In genomic region chr9:69214939-69215338, GRCh38 we compare ENCODE assay signal across 16 cellular contexts. TPM values are rescaled to one million over a fixed set of nuclear protein-coding genes. Genes with fewer than 3 reads are reported as not detected.
DNase-seq lines count a peak whose midpoint lies in the region; ATAC-seq and TF ChIP-seq lines count a peak whose summit lies in the region.
"Had no signal": no experiment of that assay in that cellular context is flagged by ENCODE, and none has a peak within 500 bp of the region (broad histone marks: within the 10 kb centered on the region; RNA-seq: fewer than 3 reads in every experiment).

No MANE protein-coding gene starts in this region.

- H3K27me3 ChIP-seq in cardiac muscle cell (no peaks in the 10 kb centered on the region), right cardiac atrium (ENCODE audit: control insufficient read depth, insufficient read depth) (no peaks in the 10 kb centered on the region), lower lobe of right lung (ENCODE audit: low read depth) (no peaks in the 10 kb centered on the region)
- no peaks in the 10 kb centered on the region for H3K27me3 ChIP-seq in CD8-positive, alpha-beta memory T cell (ENCODE audit: insufficient read depth, low read length, poor library complexity, severe bottlenecking)

- H3K4me1 Mint-ChIP-seq in CD8-positive, alpha-beta memory T cell: no peaks in the 10 kb centered on the region
- no peaks in the 10 kb centered on the region for H3K4me1 Mint-ChIP-seq in activated CD8-positive, alpha-beta T cell treated with anti-CD3 and anti-CD28 coated beads, Interleukin-2, amount 10 ng/mL, durations not matched to agents 7 days and 5 days (ENCODE audit: low read depth)
- H3K4me1 Mint-ChIP-seq: CD14-positive monocyte had no signal

- ATAC-seq in right cardiac atrium: no peak
- peak; percentile 80 for ATAC-seq in left lobe of liver
- peak in 1 of 2 donors; percentile 80 for ATAC-seq in lower lobe of right lung
- ATAC-seq in HG02970 (IDR thresholded peaks at IDR 0.05; ENCODE audit: low FRiP score, unreplicated experiment): no peak
- no peak for ATAC-seq in activated CD8-positive, alpha-beta T cell treated with anti-CD3 and anti-CD28 coated beads, Interleukin-2, amount 10 ng/mL, durations not matched to agents 7 days and 5 days
- ATAC-seq in sciatic nerve: no peak
- ATAC-seq: CD8-positive, alpha-beta T cell had no signal

- 91% methylated on average over 4 of the region's 4 CpGs for WGBS in right cardiac atrium

- no peak overlapping the region for H3K4me3 Mint-ChIP-seq in CD8-positive, alpha-beta memory T cell
- no peak overlapping the region for H3K4me3 Mint-ChIP-seq in activated CD8-positive, alpha-beta T cell treated with anti-CD3 and anti-CD28 coated beads, Interleukin-2, amount 10 ng/mL, durations not matched to agents 7 days and 5 days
- H3K4me3 Mint-ChIP-seq: CD14-positive monocyte; CD8-positive, alpha-beta T cell; HFFc6 had no signal

- H3K9me3 ChIP-seq in cardiac muscle cell (ENCODE audit: low read depth) (no peaks in the 10 kb centered on the region), right cardiac atrium (ENCODE audit: control insufficient read depth, low read length) (no peaks in the 10 kb centered on the region), lower lobe of right lung (no peaks in the 10 kb centered on the region)
- H3K9me3 ChIP-seq in CD8-positive, alpha-beta memory T cell (ENCODE audit: low read length): no peaks in the 10 kb centered on the region
- H3K9me3 ChIP-seq: Caco-2 had no signal

- DNase-seq in cardiac muscle cell (ENCODE audit: low read depth in 1 of 2, low spot score in 1 of 2) (no peak), right cardiac atrium (no peak), left lobe of liver (ENCODE audit: low spot score) (no peak), lower lobe of right lung (no peak), sciatic nerve (ENCODE audit: low spot score) (no peak)
- DNase-seq in CD8-positive, alpha-beta memory T cell: no peak
- DNase-seq in activated CD8-positive, alpha-beta T cell treated with anti-CD3 and anti-CD28 coated beads, Interleukin-2, amount 10 ng/mL, durations not matched to agents 7 days and 5 days: no peak
- DNase-seq: Caco-2; CD8-positive, alpha-beta T cell; DND-41; GDM1; HCEC 1CT; HFFc6 had no signal

- POLR2A ChIA-PET in CD8-positive, alpha-beta memory T cell (lab: Charles Lee): no interaction called here
- POLR2A ChIA-PET in activated CD8-positive, alpha-beta T cell treated with anti-CD3 and anti-CD28 coated beads, Interleukin-2, amount 10 ng/mL, durations not matched to agents 7 days and 5 days (lab: Charles Lee): no interaction called here

- intact Hi-C loops in right cardiac atrium (cut with DNase I) (no loop called here), lower lobe of right lung (cut with DNase I) (no loop called here), sciatic nerve (cut with DNase I) (no loop called here)

- TF ChIP-seq CTCF in cardiac muscle cell (IDR thresholded peaks at IDR 0.05; ENCODE audit: low read depth, low read length): no peak
- no peak for TF ChIP-seq CTCF in lower lobe of right lung (IDR thresholded peaks at IDR 0.05)

- no peaks in the 10 kb centered on the region for H3K27me3 Mint-ChIP-seq in CD8-positive, alpha-beta memory T cell
- H3K27me3 Mint-ChIP-seq in activated CD8-positive, alpha-beta T cell treated with anti-CD3 and anti-CD28 coated beads, Interleukin-2, amount 10 ng/mL, durations not matched to agents 7 days and 5 days (ENCODE audit: low read depth): no peaks in the 10 kb centered on the region

- H3K9me3 Mint-ChIP-seq in CD8-positive, alpha-beta memory T cell: no peaks in the 10 kb centered on the region
- no peaks in the 10 kb centered on the region for H3K9me3 Mint-ChIP-seq in activated CD8-positive, alpha-beta T cell treated with anti-CD3 and anti-CD28 coated beads, Interleukin-2, amount 10 ng/mL, durations not matched to agents 7 days and 5 days (ENCODE audit: insufficient read depth)
- H3K9me3 Mint-ChIP-seq: CD14-positive monocyte; CD8-positive, alpha-beta T cell; HFFc6 had no signal

- H3K27ac ChIP-seq in cardiac muscle cell: peak overlapping the region; percentile 97
- H3K27ac ChIP-seq in right cardiac atrium (ENCODE audit: low read length): no peak overlapping the region
- H3K27ac ChIP-seq in CD8-positive, alpha-beta memory T cell (ENCODE audit: low read depth, low read length): peak overlapping the region; percentile 51
- H3K27ac ChIP-seq in lower lobe of right lung: peak overlapping the region; percentile 49
- H3K27ac ChIP-seq: 22Rv1 had no signal

- peaks cover 10% of the 10 kb centered on the region for H3K36me3 ChIP-seq in cardiac muscle cell
- no peaks in the 10 kb centered on the region for H3K36me3 ChIP-seq in CD8-positive, alpha-beta memory T cell (ENCODE audit: insufficient read depth, low read length)
- H3K36me3 ChIP-seq in lower lobe of right lung: peaks cover 36% of the 10 kb centered on the region

- CTCF ChIA-PET in CD8-positive, alpha-beta memory T cell (lab: Charles Lee): interaction anchor here (0.6 to 1.5 kb wide), 2 partner anchors 8 to 39 kb away, joined by 3 read pairs; no protein-coding TSS in a partner anchor
- CTCF ChIA-PET in activated CD8-positive, alpha-beta T cell treated with anti-CD3 and anti-CD28 coated beads, Interleukin-2, amount 10 ng/mL, durations not matched to agents 7 days and 5 days (lab: Charles Lee): no interaction called here

- peaks cover 55% of the 10 kb centered on the region for H3K4me1 ChIP-seq in cardiac muscle cell (ENCODE audit: low read depth)
- H3K4me1 ChIP-seq in right cardiac atrium (ENCODE audit: control insufficient read depth, insufficient read depth, low read length): peaks cover 2% of the 10 kb centered on the region
- no peaks in the 10 kb centered on the region for H3K4me1 ChIP-seq in CD8-positive, alpha-beta memory T cell (ENCODE audit: insufficient read depth, low read length)
- H3K4me1 ChIP-seq in lower lobe of right lung: peaks cover 23% of the 10 kb centered on the region
- H3K4me1 ChIP-seq: Caco-2 had no signal

- no peak overlapping the region for H3K27ac Mint-ChIP-seq in CD8-positive, alpha-beta memory T cell
- no peak overlapping the region for H3K27ac Mint-ChIP-seq in activated CD8-positive, alpha-beta T cell treated with anti-CD3 and anti-CD28 coated beads, Interleukin-2, amount 10 ng/mL, durations not matched to agents 7 days and 5 days
- H3K27ac Mint-ChIP-seq: CD14-positive monocyte; CD8-positive, alpha-beta T cell; HFFc6 had no signal

- H3K4me3 ChIP-seq in cardiac muscle cell (no peak overlapping the region), right cardiac atrium (ENCODE audit: low read length) (no peak overlapping the region), lower lobe of right lung (no peak overlapping the region)
- H3K4me3 ChIP-seq in CD8-positive, alpha-beta memory T cell (ENCODE audit: low read length): no peak overlapping the region

- H3K36me3 Mint-ChIP-seq in CD8-positive, alpha-beta memory T cell: no peaks in the 10 kb centered on the region
- no peaks in the 10 kb centered on the region for H3K36me3 Mint-ChIP-seq in activated CD8-positive, alpha-beta T cell treated with anti-CD3 and anti-CD28 coated beads, Interleukin-2, amount 10 ng/mL, durations not matched to agents 7 days and 5 days (ENCODE audit: low read depth)

RNA-seq across cellular contexts. Expression of gene TJP2, which starts 40.9 kb away (rescaled TPM):
- total RNA-seq in cardiac muscle cell (81.3 and 102 TPM in 2 replicates), right cardiac atrium (10 to 100 TPM; 37.9 to 56.3 (median 49.1) TPM), left lobe of liver (81.2 TPM), lower lobe of right lung (124 TPM), sciatic nerve (129 TPM)
- polyA plus RNA-seq in cardiac muscle cell (69.3 and 105 TPM in 2 replicates), right cardiac atrium (23.8 TPM)
- 10 to 100 TPM; 19.7 to 20.8 TPM for total RNA-seq in CD8-positive, alpha-beta memory T cell
- 2.1 TPM for polyA plus RNA-seq in CD8-positive, alpha-beta memory T cell
- total RNA-seq in activated CD8-positive, alpha-beta T cell treated with anti-CD3 and anti-CD28 coated beads, Interleukin-2, amount 10 ng/mL, durations not matched to agents 7 days and 5 days: 1 to 10 TPM; 6.2 to 7.0 TPM
